In genomic region chr16:78060295-78060694, GRCh38 we compare ENCODE assay signal across 24 cellular contexts. TPM values are rescaled to one million over a fixed set of nuclear protein-coding genes. Genes with fewer than 3 reads are reported as not detected.
DNase-seq lines count a peak whose midpoint lies in the region; ATAC-seq, FAIRE-seq and TF ChIP-seq lines count a peak whose summit lies in the region.
"Had no signal": no experiment of that assay in that cellular context is flagged by ENCODE, and none has a peak within 500 bp of the region (broad histone marks: within the 10 kb centered on the region; RNA-seq: fewer than 3 reads in every experiment).

No MANE protein-coding gene starts in this region.

- no peak overlapping the region for H3K4me2 ChIP-seq in HepG2 (ENCODE audit: low read depth, low read length)
- no peak overlapping the region for H3K4me2 ChIP-seq in Loucy (ENCODE audit: low read depth, low read length, poor library complexity, severe bottlenecking)
- H3K4me2 ChIP-seq in K562 (ENCODE audit: insufficient read depth, low read length) = no peak overlapping the region
- H3K4me2 ChIP-seq: SK-N-SH had no signal

- no peak overlapping the region for H3K4me3 ChIP-seq in HepG2 (replicated peaks in 1 of 3; ENCODE audit: insufficient read depth in 1 of 3, low read depth in 2 of 3, low read length in 3 of 3)
- no peak overlapping the region for H3K4me3 ChIP-seq in right lobe of liver
- H3K4me3 ChIP-seq in Loucy (ENCODE audit: low read length, poor library complexity, severe bottlenecking) = no peak overlapping the region
- H3K4me3 ChIP-seq in K562 = no peak overlapping the region
- no peak overlapping the region for H3K4me3 ChIP-seq in BE2C (ENCODE audit: low read depth, low read length)
- H3K4me3 ChIP-seq: GM12878, MG63 had no signal

- H3K9me3 ChIP-seq in HepG2 (ENCODE audit: low read length) (no peaks in the 10 kb centered on the region), right lobe of liver (no peaks in the 10 kb centered on the region), Loucy (ENCODE audit: insufficient read depth, low read depth, low read length) (no peaks in the 10 kb centered on the region), K562 (replicated peaks; ENCODE audit: control insufficient read depth, insufficient read depth, low read depth, low read length) (no peaks in the 10 kb centered on the region), BE2C (no peaks in the 10 kb centered on the region)
- H3K9me3 ChIP-seq: MG63, SK-N-SH had no signal

- ATAC-seq in HepG2 (no peak), right lobe of liver (no peak), K562 (no peak), HG03354 (IDR thresholded peaks at IDR 0.05; ENCODE audit: poor library complexity, severe bottlenecking, unreplicated experiment) (no peak)
- ATAC-seq: GM12878, T-cell had no signal

- H3K9me2 ChIP-seq in Loucy (replicated peaks; ENCODE audit: low read depth, low read length) = no peaks in the 10 kb centered on the region
- H3K9me2 ChIP-seq: SK-N-SH had no signal

- POLR2A ChIA-PET in HepG2 (lab: Yijun Ruan, JAX) = no interaction called here
- POLR2A ChIA-PET in K562 (lab: Yijun Ruan, JAX) = interaction anchor here (0.6 kb wide), 1 partner anchor 1168 kb away, joined by 3 read pairs; no protein-coding TSS in a partner anchor

- TF ChIP-seq POLR2A in HepG2 (IDR thresholded peaks at IDR 0.05; ENCODE audit: insufficient read depth in 1 of 2, low read depth in 2 of 2, low read length in 2 of 2) (no peak), right lobe of liver (IDR thresholded peaks at IDR 0.05) (no peak), K562 (conservative IDR thresholded peaks at IDR 0.05) (no peak)

- in situ Hi-C loops in HepG2 (cut with HindIII; ENCODE audit: extremely low pct_ligation_motif_present, low pct_unique_long_range_greater_than_20kb) (no loop called here), K562 (cut with MboI) (no loop called here)

- TF ChIP-seq EP300 in HepG2 (IDR thresholded peaks at IDR 0.05; ENCODE audit: low read depth in 2 of 2, low read length in 2 of 2) (no peak), HepG2 (CRISPR knock-in tag; IDR thresholded peaks at IDR 0.05; ENCODE audit: borderline replicate concordance) (no peak), K562 (IDR thresholded peaks at IDR 0.05; ENCODE audit: low read length) (no peak)

- H3K9me1 ChIP-seq in K562 (ENCODE audit: control insufficient read depth, insufficient read depth, low read length) = no peaks in the 10 kb centered on the region

- H2AFZ ChIP-seq in HepG2 (ENCODE audit: low read length) = no peak overlapping the region
- no peak overlapping the region for H2AFZ ChIP-seq in Loucy (ENCODE audit: low read length)
- no peak overlapping the region for H2AFZ ChIP-seq in K562 (ENCODE audit: low read depth, low read length)

- intact Hi-C loops in HepG2 (cut with micrococcal nuclease; ENCODE audit: unreplicated experiment) = no loop called here
- intact Hi-C loops in right lobe of liver (cut with DNase I) = no loop called here
- intact Hi-C loops in K562 (cut with micrococcal nuclease) = no loop called here

- DNase-seq in HepG2 (ENCODE audit: low spot score) = no peak
- DNase-seq in right lobe of liver = no peak
- peak in 1 of 4 experiments; percentile 18 for DNase-seq in K562 (ENCODE audit: extremely low read depth in 1 of 4, low spot score in 3 of 4)
- DNase-seq in NCI-H1092 (lab: John Stamatoyannopoulos, UW) = no peak
- no peak for DNase-seq in T-helper 1 cell
- no peak for DNase-seq in BE2C
- DNase-seq: AML-193, H7, KG1, MG63, NCI-H1417 treated with DMSO at 0.1 percent for 48 hours, NCI-H187, NCI-H446, NCI-H526 treated with DMSO at 0.1 percent for 48 hours, SIG-M5, SK-N-SH, T-cell had no signal

- peaks cover 7% of the 10 kb centered on the region; the same call in 1 of the 2 replicates for H3K4me1 ChIP-seq in HepG2 (ENCODE audit: insufficient read depth, low read length)
- H3K4me1 ChIP-seq in right lobe of liver = no peaks in the 10 kb centered on the region
- H3K4me1 ChIP-seq in Loucy (ENCODE audit: insufficient read depth, low read length, poor library complexity, severe bottlenecking) = peaks cover 11% of the 10 kb centered on the region
- H3K4me1 ChIP-seq in K562 (replicated peaks in 1 of 2; ENCODE audit: control insufficient read depth in 2 of 2, insufficient read depth in 2 of 2, low read length in 2 of 2) = no peaks in the 10 kb centered on the region
- H3K4me1 ChIP-seq in BE2C = no peaks in the 10 kb centered on the region

- TF ChIP-seq RAD21 in HepG2 (CRISPR knock-in tag; IDR thresholded peaks at IDR 0.05) = no peak
- no peak for TF ChIP-seq RAD21 in K562 (CRISPR knock-in tag; conservative IDR thresholded peaks at IDR 0.05 in 1 of 2, IDR thresholded peaks at IDR 0.05 in 1 of 2)

- no peaks in the 10 kb centered on the region for H3K79me2 ChIP-seq in HepG2 (ENCODE audit: insufficient read depth, low read length)
- no peaks in the 10 kb centered on the region for H3K79me2 ChIP-seq in Loucy (ENCODE audit: insufficient read depth, low read length)
- no peaks in the 10 kb centered on the region for H3K79me2 ChIP-seq in K562 (ENCODE audit: control insufficient read depth, insufficient read depth, low read length)

- FAIRE-seq in HepG2 (lab: Jason Lieb, UNC) (no peak), K562 (lab: Jason Lieb, UNC) (no peak)
- FAIRE-seq: GM12878 had no signal

- no peak overlapping the region for H3K27ac ChIP-seq in HepG2 (ENCODE audit: extremely low read length, insufficient read depth, low read length)
- no peak overlapping the region for H3K27ac ChIP-seq in right lobe of liver
- H3K27ac ChIP-seq in K562 (ENCODE audit: extremely low read depth, low read depth, low read length) = no peak overlapping the region
- H3K27ac ChIP-seq: HL-60 had no signal

- BruUV-seq in HepG2 (replicated peaks; lab: Mats Ljungman, UMichigan) (no TSS peak), K562 (replicated peaks; lab: Mats Ljungman, UMichigan) (no TSS peak)

- H3K36me3 ChIP-seq in HepG2 (replicated peaks in 1 of 2; ENCODE audit: control insufficient read depth in 1 of 2, insufficient read depth in 2 of 2, low read length in 2 of 2) (no peaks in the 10 kb centered on the region), right lobe of liver (no peaks in the 10 kb centered on the region), Loucy (ENCODE audit: insufficient read depth, low read length) (no peaks in the 10 kb centered on the region), K562 (ENCODE audit: control insufficient read depth, insufficient read depth, low read length) (no peaks in the 10 kb centered on the region), BE2C (no peaks in the 10 kb centered on the region)
- H3K36me3 ChIP-seq: MG63 had no signal

- no peaks in the 10 kb centered on the region for H4K20me1 ChIP-seq in HepG2 (ENCODE audit: insufficient read depth, low read length)
- no peaks in the 10 kb centered on the region for H4K20me1 ChIP-seq in Loucy (ENCODE audit: insufficient read depth, low read length, poor library complexity, severe bottlenecking)
- no peaks in the 10 kb centered on the region for H4K20me1 ChIP-seq in K562 (replicated peaks; ENCODE audit: control insufficient read depth, insufficient read depth, low read length)

- 24% methylated on average over 5 of the region's 5 CpGs for WGBS in HepG2 (ENCODE audit: low lambda C conversion rate)
- WGBS in right lobe of liver (ENCODE audit: insufficient coverage, low coverage, low lambda C conversion rate, missing lambda C conversion rate) = 11% methylated on average over 4 of the region's 5 CpGs
- WGBS in K562 (ENCODE audit: insufficient coverage, low coverage, missing lambda C conversion rate) = 4% methylated on average over 5 of the region's 5 CpGs

- TF ChIP-seq CTCF in HepG2 (CRISPR knock-in tag; IDR thresholded peaks at IDR 0.05) (0 out of 2 replicates have a peak, but pooled peaks have one; percentile 12), right lobe of liver (IDR thresholded peaks at IDR 0.05) (no peak), Loucy (conservative IDR thresholded peaks at IDR 0.05; ENCODE audit: low read length) (peak; percentile 47), K562 (IDR thresholded peaks at IDR 0.05 in 2 of 3, conservative IDR thresholded peaks at IDR 0.05 in 1 of 3; ENCODE audit: insufficient read depth in 2 of 3, low read depth in 1 of 3, low read length in 3 of 3) (peak in 1 of 3 experiments; percentile 27; a peak in 1 of 6 replicates), BE2C (IDR thresholded peaks at IDR 0.05; ENCODE audit: low read depth, low read length) (no peak)

- H3F3A ChIP-seq in Loucy (ENCODE audit: low read depth) = no peaks in the 10 kb centered on the region

- H3K27me3 ChIP-seq in HepG2 (ENCODE audit: control insufficient read depth in 1 of 2, insufficient read depth in 2 of 2, low read length in 2 of 2) (peaks cover 0 to 8% of the 10 kb centered on the region in 2 experiments; a peak in 3 of 5 replicates), right lobe of liver (no peaks in the 10 kb centered on the region), Loucy (ENCODE audit: insufficient read depth, low read length, poor library complexity, severe bottlenecking) (no peaks in the 10 kb centered on the region), K562 (ENCODE audit: control insufficient read depth in 2 of 2, insufficient read depth in 2 of 2, low read length in 2 of 2) (peaks cover 9 to 16% of the 10 kb centered on the region in 2 experiments; a peak in 4 of 5 replicates), BE2C (no peaks in the 10 kb centered on the region)
- H3K27me3 ChIP-seq: MG63 had no signal

- CTCF ChIA-PET in HepG2 (lab: Yijun Ruan, JAX; ENCODE audit: low intra/inter-chr PET ratio, low total read pairs) (no interaction called here), K562 (lab: Yijun Ruan, JAX; ENCODE audit: low intra/inter-chr PET ratio) (no interaction called here)

- H3K9ac ChIP-seq in HepG2 (ENCODE audit: insufficient read depth, low read depth, low read length) = no peak overlapping the region
- no peak overlapping the region for H3K9ac ChIP-seq in Loucy (ENCODE audit: low read depth, low read length, poor library complexity, severe bottlenecking)
- no peak overlapping the region for H3K9ac ChIP-seq in K562 (ENCODE audit: insufficient read depth in 1 of 2, low read depth in 2 of 2, low read length in 2 of 2)
- H3K9ac ChIP-seq: SK-N-SH had no signal

RNA-seq across cellular contexts. Expression of gene CLEC3A, which starts 37.9 kb away (rescaled TPM):
- total RNA-seq in HepG2 (2016; rRNA removed; fragmentation: Illumina TruSeq; extraction: Trizol) (not detected in 2 replicates), right lobe of liver (not detected), K562 (2014; rRNA removed) (not detected in 2 replicates), K562 (2014; rRNA removed; fragmentation: Illumina TruSeq; extraction: Trizol) (not detected in 2 replicates), K562 (2015; rRNA removed; fragmentation: Illumina TruSeq; extraction: Trizol) (not detected in 2 replicates), K562 (2021) (not detected in 2 replicates)
- not detected in 2 replicates for total RNA-seq in HepG2 (2016; cell fraction: cytosol; rRNA removed; fragmentation: Illumina TruSeq; extraction: Trizol; ENCODE audit: low read depth)
- total RNA-seq in HepG2 (2016; cell fraction: insoluble cytoplasmic fraction; rRNA removed; fragmentation: Illumina TruSeq; extraction: Trizol) = not detected in 2 replicates
- not detected in 2 replicates for total RNA-seq in HepG2 (2016; cell fraction: membrane; rRNA removed; fragmentation: Illumina TruSeq; extraction: Trizol)
- total RNA-seq in HepG2 (2016; cell fraction: nucleus; rRNA removed; fragmentation: Illumina TruSeq; extraction: Trizol) = not detected in 2 replicates
- polyA plus RNA-seq in HepG2 (2011; rRNA removed) (not detected in 2 replicates), K562 (2011; rRNA removed) (not detected in 2 replicates), K562 (2014; fragmentation: Illumina TruSeq; extraction: Trizol) (not detected in 2 replicates), K562 (2014; fragmentation: Nextera tagmentation; extraction: Ambion mirVana) (not detected), K562 (2014; rRNA removed) (not detected in 2 replicates)
- not detected in 2 replicates for polyA plus RNA-seq in HepG2 (2011; cell fraction: cytosol; rRNA removed)
- polyA plus RNA-seq in HepG2 (2011; cell fraction: nucleus; rRNA removed) = not detected in 2 replicates
- polyA plus RNA-seq in HepG2 (2012) = not detected in 2 replicates
- polyA plus RNA-seq in HepG2 (2016; cell fraction: cytosol; fragmentation: Illumina TruSeq; extraction: Trizol; ENCODE audit: low read depth) = not detected in 2 replicates
- polyA plus RNA-seq in HepG2 (2016; cell fraction: insoluble cytoplasmic fraction; fragmentation: Illumina TruSeq; extraction: Trizol; ENCODE audit: low read depth) = not detected in 2 replicates
- not detected in 2 replicates for polyA plus RNA-seq in HepG2 (2016; cell fraction: membrane; fragmentation: Illumina TruSeq; extraction: Trizol; ENCODE audit: low read depth)
- not detected in 2 replicates for polyA plus RNA-seq in HepG2 (2016; cell fraction: nucleus; fragmentation: Illumina TruSeq; extraction: Trizol; ENCODE audit: insufficient read depth, low read depth)
- polyA minus RNA-seq in HepG2 (2011; rRNA and poly(A)+ RNA removed; ENCODE audit: low replicate concordance) = not detected in 2 replicates
- not detected in 2 replicates for polyA minus RNA-seq in HepG2 (2011; cell fraction: cytosol; rRNA and poly(A)+ RNA removed)
- not detected in 2 replicates for polyA minus RNA-seq in HepG2 (2011; cell fraction: nucleus; rRNA and poly(A)+ RNA removed)
- total RNA-seq in K562 (2011; cell fraction: chromatin; rRNA removed; ENCODE audit: low replicate concordance) = not detected in 2 replicates
- not detected in 2 replicates for total RNA-seq in K562 (2011; cell fraction: nucleolus; rRNA removed)
- total RNA-seq in K562 (2011; cell fraction: nucleoplasm; rRNA removed) = not detected in 2 replicates
- not detected in 2 replicates for polyA plus RNA-seq in K562 (2011; cell fraction: cytosol; rRNA removed)
- polyA plus RNA-seq in K562 (2011; cell fraction: nucleus; rRNA removed) = not detected in 2 replicates
- not detected in 2 replicates for polyA plus RNA-seq in K562 (2012)
- not detected in 2 replicates for polyA minus RNA-seq in K562 (2011; rRNA and poly(A)+ RNA removed)
- polyA minus RNA-seq in K562 (2011; cell fraction: cytosol; rRNA and poly(A)+ RNA removed) = not detected in 2 replicates
- polyA minus RNA-seq in K562 (2011; cell fraction: nucleus; rRNA and poly(A)+ RNA removed) = not detected in 2 replicates
- polyA plus RNA-seq in BE2C (2012; ENCODE audit: insufficient read depth, insufficient read length, low read depth) = not detected
- total RNA-seq: A172, GM12878, H7, T-cell had no signal
- polyA plus RNA-seq: AG04450, CD14-positive monocyte, GM12878 had no signal

RNA-seq across cellular contexts. Expression of gene WWOX, which starts 39.2 kb away (rescaled TPM):
- total RNA-seq in HepG2 (2016; rRNA removed; fragmentation: Illumina TruSeq; extraction: Trizol) (37.4 and 38.4 TPM in 2 replicates), right lobe of liver (10 to 100 TPM; 13.0 to 24.3 (median 16.5) TPM), K562 (2014; rRNA removed) (17.3 and 22.7 TPM in 2 replicates), K562 (2014; rRNA removed; fragmentation: Illumina TruSeq; extraction: Trizol) (8.1 and 11.8 TPM in 2 replicates), K562 (2015; rRNA removed; fragmentation: Illumina TruSeq; extraction: Trizol) (15.0 and 18.6 TPM in 2 replicates), K562 (2021) (10.3 and 10.8 TPM in 2 replicates)
- total RNA-seq in HepG2 (2016; cell fraction: cytosol; rRNA removed; fragmentation: Illumina TruSeq; extraction: Trizol; ENCODE audit: low read depth) = 28.6 and 30.1 TPM in 2 replicates
- 33.0 and 44.5 TPM in 2 replicates for total RNA-seq in HepG2 (2016; cell fraction: insoluble cytoplasmic fraction; rRNA removed; fragmentation: Illumina TruSeq; extraction: Trizol)
- 27.1 and 28.3 TPM in 2 replicates for total RNA-seq in HepG2 (2016; cell fraction: membrane; rRNA removed; fragmentation: Illumina TruSeq; extraction: Trizol)
- 57.3 and 68.9 TPM in 2 replicates for total RNA-seq in HepG2 (2016; cell fraction: nucleus; rRNA removed; fragmentation: Illumina TruSeq; extraction: Trizol)
- polyA plus RNA-seq in HepG2 (2011; rRNA removed) (9.1 and 9.2 TPM in 2 replicates), K562 (2011; rRNA removed) (6.5 and 6.6 TPM in 2 replicates), K562 (2014; fragmentation: Illumina TruSeq; extraction: Trizol) (6.0 and 12.8 TPM in 2 replicates), K562 (2014; fragmentation: Nextera tagmentation; extraction: Ambion mirVana) (1 to 10 TPM; 1.6 to 1.7 TPM), K562 (2014; rRNA removed) (9.4 and 10.8 TPM in 2 replicates)
- polyA plus RNA-seq in HepG2 (2011; cell fraction: cytosol; rRNA removed) = 10.3 and 11.0 TPM in 2 replicates
- polyA plus RNA-seq in HepG2 (2011; cell fraction: nucleus; rRNA removed) = 13.4 and 16.3 TPM in 2 replicates
- polyA plus RNA-seq in HepG2 (2012) = 12.3 and 16.1 TPM in 2 replicates
- polyA plus RNA-seq in HepG2 (2016; cell fraction: cytosol; fragmentation: Illumina TruSeq; extraction: Trizol; ENCODE audit: low read depth) = 19.9 and 21.6 TPM in 2 replicates
- 30.1 and 30.5 TPM in 2 replicates for polyA plus RNA-seq in HepG2 (2016; cell fraction: insoluble cytoplasmic fraction; fragmentation: Illumina TruSeq; extraction: Trizol; ENCODE audit: low read depth)
- 18.9 and 20.9 TPM in 2 replicates for polyA plus RNA-seq in HepG2 (2016; cell fraction: membrane; fragmentation: Illumina TruSeq; extraction: Trizol; ENCODE audit: low read depth)
- 21.5 and 23.3 TPM in 2 replicates for polyA plus RNA-seq in HepG2 (2016; cell fraction: nucleus; fragmentation: Illumina TruSeq; extraction: Trizol; ENCODE audit: insufficient read depth, low read depth)
- 10.8 and 21.8 TPM in 2 replicates for polyA minus RNA-seq in HepG2 (2011; rRNA and poly(A)+ RNA removed; ENCODE audit: low replicate concordance)
- 7.3 and 12.1 TPM in 2 replicates for polyA minus RNA-seq in HepG2 (2011; cell fraction: cytosol; rRNA and poly(A)+ RNA removed)
- polyA minus RNA-seq in HepG2 (2011; cell fraction: nucleus; rRNA and poly(A)+ RNA removed) = 38.3 and 50.0 TPM in 2 replicates
- 22.7 and 30.6 TPM in 2 replicates for total RNA-seq in K562 (2011; cell fraction: chromatin; rRNA removed; ENCODE audit: low replicate concordance)
- 22.2 and 28.2 TPM in 2 replicates for total RNA-seq in K562 (2011; cell fraction: nucleolus; rRNA removed)
- 23.4 and 25.7 TPM in 2 replicates for total RNA-seq in K562 (2011; cell fraction: nucleoplasm; rRNA removed)
- polyA plus RNA-seq in K562 (2011; cell fraction: cytosol; rRNA removed) = 5.2 and 6.2 TPM in 2 replicates
- 6.6 and 12.3 TPM in 2 replicates for polyA plus RNA-seq in K562 (2011; cell fraction: nucleus; rRNA removed)
- 9.6 and 11.2 TPM in 2 replicates for polyA plus RNA-seq in K562 (2012)
- polyA minus RNA-seq in K562 (2011; rRNA and poly(A)+ RNA removed) = 10.3 and 10.4 TPM in 2 replicates
- polyA minus RNA-seq in K562 (2011; cell fraction: cytosol; rRNA and poly(A)+ RNA removed) = 6.4 and 9.8 TPM in 2 replicates
- polyA minus RNA-seq in K562 (2011; cell fraction: nucleus; rRNA and poly(A)+ RNA removed) = 24.5 and 31.0 TPM in 2 replicates
- polyA plus RNA-seq in BE2C (2012; ENCODE audit: insufficient read depth, insufficient read length, low read depth) = 13.9 TPM

Comparison
In these comparisons a context has a peak if more than half of its experiments do, and no peak if none do; other contexts are left out.
1. CTCF ChIP-seq: peak in HepG2 (single experiment) and Loucy (single experiment); none in right lobe of liver (0 of 4) and BE2C (single experiment).